ENCODE assay signal across 8 cellular contexts in genomic region chr20:36199293-36200257, GRCh38. TPM values are rescaled to one million over a fixed set of nuclear protein-coding genes. Genes with fewer than 3 reads are reported as not detected.
DNase-seq lines count a peak whose midpoint lies in the region; ATAC-seq and TF ChIP-seq lines count a peak whose summit lies in the region.

No MANE protein-coding gene starts in this region.

- DNase-seq in NCI-H1436 (lab: John Stamatoyannopoulos, UW) (peak; percentile 53), T-cell (peak; percentile 17 to 74 (median 58)), adrenal gland (peak; percentile 84 to 98 (median 94)), left ventricle myocardium inferior (peak; percentile 75), renal cortical epithelial cell (ENCODE audit: low read depth) (peak; percentile 65)

- H3K27me3 Mint-ChIP-seq in T-cell: peaks cover 14 to 20% of the 10 kb centered on the region in 2 donors

- TF ChIP-seq CTCF in GM12874 (IDR thresholded peaks at IDR 0.05; ENCODE audit: insufficient read depth, low read depth, low read length) (peak; percentile 92), adrenal gland (IDR thresholded peaks at IDR 0.05) (peak; percentile 89 to 95 (median 94)), left ventricle myocardium inferior (IDR thresholded peaks at IDR 0.05; ENCODE audit: borderline replicate concordance) (peak; percentile 93)

- H3K4me3 Mint-ChIP-seq in T-cell: no peak overlapping the region

- H3K36me3 ChIP-seq in adrenal gland (replicated peaks in 1 of 2) (peaks cover 0 to 28% of the 10 kb centered on the region in 2 donors), left ventricle myocardium inferior (peaks cover 9% of the 10 kb centered on the region)

- POLR2A ChIA-PET in T-cell (lab: Charles Lee): no interaction called here

- no peak for TF ChIP-seq POLR2A in adrenal gland (IDR thresholded peaks at IDR 0.05)

- no peaks in the 10 kb centered on the region for H3K36me3 Mint-ChIP-seq in T-cell

- H3K4me3 ChIP-seq in adrenal gland: no peak overlapping the region
- H3K4me3 ChIP-seq in left ventricle myocardium inferior: no peak overlapping the region

- H3K27me3 ChIP-seq in adrenal gland (no peaks in the 10 kb centered on the region), left ventricle myocardium inferior (ENCODE audit: low read depth) (no peaks in the 10 kb centered on the region)

- no peaks in the 10 kb centered on the region for H3K9me3 Mint-ChIP-seq in T-cell

- peaks cover 18 to 33% of the 10 kb centered on the region in 2 donors for H3K4me1 ChIP-seq in adrenal gland (replicated peaks in 1 of 2)
- peaks cover 6% of the 10 kb centered on the region for H3K4me1 ChIP-seq in left ventricle myocardium inferior

- CTCF ChIA-PET in T-cell (lab: Charles Lee): interaction anchor here in 1 of 2 donors (0.6 to 1.8 kb wide), 3 partner anchors 70 to 1559 kb away, joined by 3 to 10 read pairs (median 3); no protein-coding TSS in a partner anchor

- H3K27ac ChIP-seq in adrenal gland (peak overlapping the region in 2 of 5 donors; percentile 44 to 80), left ventricle myocardium inferior (replicated peaks) (no peak overlapping the region)

- 46 to 54% (median 48%) methylated on average over 4 to 6 of the region's 6 CpGs for WGBS in adrenal gland, 4 donors

- no peak overlapping the region for H3K27ac Mint-ChIP-seq in T-cell

- no peaks in the 10 kb centered on the region for H3K9me3 ChIP-seq in adrenal gland (replicated peaks in 1 of 3)
- H3K9me3 ChIP-seq in left ventricle myocardium inferior (replicated peaks): no peaks in the 10 kb centered on the region

- intact Hi-C loops in adrenal gland (cut with DNase I): loop anchor here in 1 of 2 donors (5.0 kb wide), 2 partner anchors 42 to 202 kb away; no protein-coding TSS in a partner anchor
- intact Hi-C loops in left ventricle myocardium inferior (cut with micrococcal nuclease): loop anchor here (5.0 kb wide), 1 partner anchor 42 kb away; no protein-coding TSS in a partner anchor

- ATAC-seq in T-cell (replicated peaks in 1 of 4) (peak; percentile 72 to 76 (median 72)), HG03025 (IDR thresholded peaks at IDR 0.05; ENCODE audit: low FRiP score, unreplicated experiment) (no peak), HG03521 (IDR thresholded peaks at IDR 0.05; ENCODE audit: unreplicated experiment) (no peak)

- H3K4me1 Mint-ChIP-seq in T-cell: peaks cover 4 to 13% (median 5%) of the 10 kb centered on the region in 3 donors

RNA-seq across cellular contexts. Expression of gene AAR2, which starts 36.7 kb away (rescaled TPM):
- total RNA-seq in T-cell (10 to 100 TPM; 17.7 to 24.1 (median 23.3) TPM), adrenal gland (10 to 100 TPM; 26.2 to 44.3 (median 32.6) TPM), left ventricle myocardium inferior (13.3 TPM), renal cortical epithelial cell (18.6 and 34.0 TPM in 2 replicates)
- 10 to 100 TPM; 11.7 to 37.9 (median 17.5) TPM for polyA plus RNA-seq in adrenal gland

RNA-seq across cellular contexts. Expression of gene EPB41L1, which starts 45.0 kb away (rescaled TPM):
- total RNA-seq in T-cell (1 to 10 TPM in 2 of 5 donors, under 1 TPM in 3; 0.19 to 2.0 (median 0.82) TPM), adrenal gland (100 to 1,000 TPM; 105 to 813 (median 190) TPM), left ventricle myocardium inferior (14.6 TPM), renal cortical epithelial cell (20.3 and 47.7 TPM in 2 replicates)
- polyA plus RNA-seq in adrenal gland: 1,000 to 10,000 TPM in 1 of 3 donors, 10 to 100 TPM in 2; 29.8 to 1,154 (median 46.8) TPM

Comparison
In these comparisons a context has a peak if more than half of its experiments do, and no peak if none do; other contexts are left out.
1. ATAC-seq: peak in T-cell (4 of 4); none in HG03025 (single experiment) and HG03521 (single experiment).
2. Peak in every context shown above with its lines, with median percentiles within 50 percentile points of each other: CTCF ChIP-seq and DNase-seq.